Comparison of ENCODE assay signal across 14 cellular contexts in the genomic region with DNA sequence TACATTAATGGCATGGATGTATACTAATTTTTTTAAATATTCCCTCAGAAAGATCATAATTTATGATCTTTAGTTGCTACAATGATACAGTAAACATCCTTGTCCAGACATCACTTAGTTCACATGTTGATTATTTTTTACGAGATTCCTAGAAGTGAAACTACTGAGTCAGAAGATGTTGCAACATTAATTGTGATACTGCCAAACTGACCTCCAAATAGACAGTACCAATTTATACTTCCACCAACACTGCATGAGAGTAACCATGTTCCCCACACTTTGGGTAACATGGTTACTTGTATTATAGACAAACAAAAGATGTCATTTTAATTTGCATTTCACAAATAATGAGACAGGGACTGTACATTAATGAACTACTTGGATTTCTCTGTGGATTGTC. TPM values are rescaled to one million over a fixed set of nuclear protein-coding genes. Genes with fewer than 3 reads are reported as not detected.
DNase-seq lines count a peak whose midpoint lies in the region; ATAC-seq and TF ChIP-seq lines count a peak whose summit lies in the region.
"Had no signal": no experiment of that assay in that cellular context is flagged by ENCODE, and none has a peak within 500 bp of the region (broad histone marks: within the 10 kb centered on the region; RNA-seq: fewer than 3 reads in every experiment).

No MANE protein-coding gene starts in this region.

- no peak overlapping the region for H3K9ac ChIP-seq in adipocyte (ENCODE audit: low read length)

- DNase-seq in activated T-cell treated with anti-CD3 and anti-CD28 coated beads, Interleukin-2, amount 50 U/mL, for 72 hours, result no peak
- DNase-seq in activated T-cell treated with anti-CD3 and anti-CD28 coated beads for 4 hours (no peak), adipocyte (ENCODE audit: low read depth) (peak; percentile 73), left cardiac atrium (no peak), upper lobe of right lung (no peak), GM19238 (ENCODE audit: insufficient read length, low spot score) (no peak), stomach (no peak)
- DNase-seq: dorsolateral prefrontal cortex, kidney glomerular epithelial cell, NCI-H1105 treated with DMSO at 0.1 percent for 48 hours, retina, WERI-Rb-1 had no signal

- ATAC-seq in activated T-cell treated with anti-CD3 and anti-CD28 coated beads, Interleukin-2, amount 50 U/mL, for 72 hours (replicated peaks in 1 of 2), result no peak
- ATAC-seq in left cardiac atrium, result peak; percentile 70 to 88
- ATAC-seq in upper lobe of right lung, result peak; percentile 58
- ATAC-seq in HG03565 (IDR thresholded peaks at IDR 0.05; ENCODE audit: unreplicated experiment), result no peak

- H3K9me3 ChIP-seq in adipocyte (ENCODE audit: control insufficient read depth, low read length) (no peaks in the 10 kb centered on the region), upper lobe of right lung (no peaks in the 10 kb centered on the region), stomach (no peaks in the 10 kb centered on the region)

- H3K4me1 Mint-ChIP-seq in activated T-cell treated with anti-CD3 and anti-CD28 coated beads, Interleukin-2, amount 50 U/mL, for 72 hours (ENCODE audit: low read depth), result peaks cover 13% of the 10 kb centered on the region

- no peaks in the 10 kb centered on the region for H3K27me3 ChIP-seq in adipocyte (replicated peaks; ENCODE audit: control insufficient read depth, insufficient read depth, low read length)
- H3K27me3 ChIP-seq in upper lobe of right lung, result no peaks in the 10 kb centered on the region
- no peaks in the 10 kb centered on the region for H3K27me3 ChIP-seq in stomach
- H3K27me3 ChIP-seq: dorsolateral prefrontal cortex had no signal

- H3K4me1 ChIP-seq in adipocyte (ENCODE audit: control insufficient read depth, insufficient read depth, low read length), result peaks cover 10% of the 10 kb centered on the region
- peaks cover 7% of the 10 kb centered on the region for H3K4me1 ChIP-seq in upper lobe of right lung
- H3K4me1 ChIP-seq in stomach, result peaks cover 0 to 33% (median 13%) of the 10 kb centered on the region in 4 donors

- TF ChIP-seq POLR2A in stomach (IDR thresholded peaks at IDR 0.05), result no peak

- H3K36me3 Mint-ChIP-seq in activated T-cell treated with anti-CD3 and anti-CD28 coated beads, Interleukin-2, amount 50 U/mL, for 72 hours (ENCODE audit: insufficient read depth in 2 of 2), result peaks cover 11 to 37% of the 10 kb centered on the region in 2 donors

- H3K27ac ChIP-seq in upper lobe of right lung (no peak overlapping the region), stomach (peak overlapping the region in 1 of 5 donors; percentile 37)
- H3K27ac ChIP-seq: WERI-Rb-1 had no signal

- intact Hi-C loops in left cardiac atrium (cut with DNase I) (no loop called here), upper lobe of right lung (cut with DNase I) (no loop called here), stomach (cut with DNase I; ENCODE audit: low total_unique reads) (no loop called here)

- H3K27ac Mint-ChIP-seq in activated T-cell treated with anti-CD3 and anti-CD28 coated beads, Interleukin-2, amount 50 U/mL, for 72 hours, result peak overlapping the region; percentile 60
- H3K27ac Mint-ChIP-seq: activated T-helper 2 cell treated with anti-CD3 and anti-CD28 coated beads, Interferon-gamma antibody, Interleukin-2, Interleukin-4, amounts not matched to agents 10 μg/mL and 5 μg/mL and 100 μg/mL, durations not matched to agents 14 hours and 24 hours and 36 hours had no signal

- no peak overlapping the region for H3K4me3 Mint-ChIP-seq in activated T-cell treated with anti-CD3 and anti-CD28 coated beads, Interleukin-2, amount 50 U/mL, for 72 hours

- H3K4me3 ChIP-seq in adipocyte (ENCODE audit: low read length) (no peak overlapping the region), upper lobe of right lung (no peak overlapping the region), stomach (no peak overlapping the region)
- H3K4me3 ChIP-seq: dorsolateral prefrontal cortex had no signal

- TF ChIP-seq EP300 in stomach (IDR thresholded peaks at IDR 0.05), result no peak

- H3K9me3 Mint-ChIP-seq in activated T-cell treated with anti-CD3 and anti-CD28 coated beads, Interleukin-2, amount 50 U/mL, for 72 hours, result no peaks in the 10 kb centered on the region

- 7 to 53% (median 38%) methylated on average over 1 of the region's 1 CpG for WGBS in stomach, 5 donors

- no peaks in the 10 kb centered on the region for H3K27me3 Mint-ChIP-seq in activated T-cell treated with anti-CD3 and anti-CD28 coated beads, Interleukin-2, amount 50 U/mL, for 72 hours (ENCODE audit: low read depth)

- no peak for TF ChIP-seq CTCF in upper lobe of right lung (IDR thresholded peaks at IDR 0.05)
- TF ChIP-seq CTCF in stomach (IDR thresholded peaks at IDR 0.05), result no peak

- peaks cover 50% of the 10 kb centered on the region for H3K36me3 ChIP-seq in adipocyte (ENCODE audit: control insufficient read depth, insufficient read depth, low read length, severe bottlenecking)
- peaks cover 59% of the 10 kb centered on the region for H3K36me3 ChIP-seq in upper lobe of right lung
- H3K36me3 ChIP-seq in stomach, result peaks cover 8 to 66% (median 59%) of the 10 kb centered on the region in 4 donors

RNA-seq across cellular contexts. Expression of gene RCHY1, which starts 19.6 kb away (rescaled TPM):
- 10 to 100 TPM; 42.0 to 44.3 TPM for total RNA-seq in activated T-cell treated with anti-CD3 and anti-CD28 coated beads, Interleukin-2, amount 50 U/mL, for 72 hours
- 10 to 100 TPM; 52.3 to 57.3 TPM for total RNA-seq in left cardiac atrium
- 30.2 TPM for total RNA-seq in upper lobe of right lung
- 10 to 100 TPM in 4 of 5 donors, 1 to 10 TPM in 1; 5.8 to 36.0 (median 14.2) TPM for total RNA-seq in stomach
- polyA plus RNA-seq in stomach, result 10 to 100 TPM in 2 of 3 donors, 1 to 10 TPM in 1; 9.7 to 21.1 (median 17.1) TPM

RNA-seq across cellular contexts. Expression of gene THAP6, which starts 19.7 kb away (rescaled TPM):
- 10 to 100 TPM; 28.8 to 35.1 TPM for total RNA-seq in activated T-cell treated with anti-CD3 and anti-CD28 coated beads, Interleukin-2, amount 50 U/mL, for 72 hours
- 10 to 100 TPM; 16.2 to 20.3 TPM for total RNA-seq in left cardiac atrium
- total RNA-seq in upper lobe of right lung, result 23.5 TPM
- total RNA-seq in stomach, result 10 to 100 TPM in 3 of 5 donors, 1 to 10 TPM in 1, not detected in 1; 2.0 to 30.3 (median 18.3) TPM
- polyA plus RNA-seq in stomach, result 1 to 10 TPM; 3.5 to 6.9 (median 5.8) TPM

Comparison
In these comparisons a context has a peak if more than half of its experiments do, and no peak if none do; other contexts are left out.
1. ATAC-seq: peak in left cardiac atrium (2 of 2) and upper lobe of right lung (single experiment); none in activated T-cell treated with anti-CD3 and anti-CD28 coated beads, Interleukin-2, amount 50 U/mL, for 72 hours (0 of 2) and HG03565 (single experiment).